In genomic region chr6:74851598-74851997, GRCh38 we compare ENCODE assay signal across 27 cellular contexts.
DNase-seq lines count a peak whose midpoint lies in the region; ATAC-seq, FAIRE-seq and TF ChIP-seq lines count a peak whose summit lies in the region.
"Had no signal": no experiment of that assay in that cellular context is flagged by ENCODE, and none has a peak within 500 bp of the region (broad histone marks: within the 10 kb centered on the region; RNA-seq: fewer than 3 reads in every experiment).

No MANE protein-coding gene starts in this region.

- no peak overlapping the region for H3K27ac ChIP-seq in astrocyte (ENCODE audit: low read depth, low read length)
- H3K27ac ChIP-seq in gastrocnemius medialis, result peak overlapping the region in 1 of 4 donors; percentile 26
- H3K27ac ChIP-seq: body of pancreas, coronary artery, HL-60, thyroid gland had no signal

- in situ Hi-C loops in gastrocnemius medialis (cut with MboI; ENCODE audit: low sequenced_read_pairs in 4 of 4), result no loop called here

- H3K79me2 ChIP-seq in astrocyte (ENCODE audit: insufficient read depth, low read length), result no peaks in the 10 kb centered on the region

- no peak overlapping the region for H3K27ac Mint-ChIP-seq in astrocyte (ENCODE audit: unreplicated experiment)
- H3K27ac Mint-ChIP-seq: activated naive CD4-positive, alpha-beta T cell treated with anti-CD3 and anti-CD28 coated beads, Interleukin-2, amount 50 U/mL, for 72 hours; activated T-helper 1 cell treated with anti-CD3 and anti-CD28 coated beads, Interleukin-12 subunit alpha, Interleukin-12 subunit beta, Interleukin-2, Interleukin-4 antibody, amounts not matched to agents 30 ng/mL and 10 ng/mL and 1 ng/mL, durations not matched to agents 14 hours and 24 hours and 36 hours; B cell; IgD-negative memory B cell; nephron had no signal

- H3K36me3 Mint-ChIP-seq in astrocyte (ENCODE audit: low read depth, unreplicated experiment), result no peaks in the 10 kb centered on the region
- H3K36me3 Mint-ChIP-seq: activated naive CD4-positive, alpha-beta T cell treated with anti-CD3 and anti-CD28 coated beads, Interleukin-2, amount 50 U/mL, for 72 hours; IgD-negative memory B cell had no signal

- H3K9me3 Mint-ChIP-seq in astrocyte (ENCODE audit: unreplicated experiment), result no peaks in the 10 kb centered on the region
- H3K9me3 Mint-ChIP-seq: activated naive CD4-positive, alpha-beta T cell treated with anti-CD3 and anti-CD28 coated beads, Interleukin-2, amount 50 U/mL, for 72 hours; activated T-helper 1 cell treated with anti-CD3 and anti-CD28 coated beads, Interleukin-12 subunit alpha, Interleukin-12 subunit beta, Interleukin-2, Interleukin-4 antibody, amounts not matched to agents 30 ng/mL and 10 ng/mL and 1 ng/mL, durations not matched to agents 14 hours and 24 hours and 36 hours; nephron had no signal

- peak; percentile 65 to 81 for ATAC-seq in gastrocnemius medialis
- no peak for ATAC-seq in HG02938 (IDR thresholded peaks at IDR 0.05; ENCODE audit: unreplicated experiment)
- ATAC-seq: activated naive CD4-positive, alpha-beta T cell treated with anti-CD3 and anti-CD28 coated beads, Interleukin-2, amount 50 U/mL, for 72 hours; body of pancreas; left colon had no signal

- TF ChIP-seq POLR2A in gastrocnemius medialis (IDR thresholded peaks at IDR 0.05), result no peak

- H2AFZ ChIP-seq in astrocyte (ENCODE audit: low read depth, low read length), result no peak overlapping the region

- peaks cover 5% of the 10 kb centered on the region for H3K4me1 Mint-ChIP-seq in astrocyte (ENCODE audit: low read depth, unreplicated experiment)
- H3K4me1 Mint-ChIP-seq: B cell, IgD-negative memory B cell, nephron had no signal

- H3K4me1 ChIP-seq in astrocyte (ENCODE audit: insufficient read depth, low read length), result no peaks in the 10 kb centered on the region
- no peaks in the 10 kb centered on the region for H3K4me1 ChIP-seq in gastrocnemius medialis
- H3K4me1 ChIP-seq: thyroid gland had no signal

- no peak overlapping the region for H3K4me3 Mint-ChIP-seq in astrocyte (ENCODE audit: unreplicated experiment)
- H3K4me3 Mint-ChIP-seq: activated T-helper 1 cell treated with anti-CD3 and anti-CD28 coated beads, Interleukin-12 subunit alpha, Interleukin-12 subunit beta, Interleukin-2, Interleukin-4 antibody, amounts not matched to agents 30 ng/mL and 10 ng/mL and 1 ng/mL, durations not matched to agents 14 hours and 24 hours and 36 hours; B cell; IgD-negative memory B cell; nephron had no signal

- H3K9me3 ChIP-seq in astrocyte (ENCODE audit: insufficient read depth, low read depth, low read length) (no peaks in the 10 kb centered on the region), gastrocnemius medialis (no peaks in the 10 kb centered on the region)
- H3K9me3 ChIP-seq: body of pancreas, thyroid gland had no signal

- no peaks in the 10 kb centered on the region for H4K20me1 ChIP-seq in astrocyte (ENCODE audit: insufficient read depth, low read length)

- DNase-seq in GM03348 (ENCODE audit: low spot score), result peak; percentile 78
- DNase-seq in astrocyte (ENCODE audit: low read depth), result peak; percentile 6
- peak; percentile 6 for DNase-seq in fibroblast of the aortic adventitia (ENCODE audit: low read depth)
- DNase-seq in gastrocnemius medialis, result no peak
- DNase-seq in NCI-H748 treated with DMSO at 0.1 percent for 48 hours (lab: John Stamatoyannopoulos, UW), result no peak
- DNase-seq in activated CD4-positive, alpha-beta T cell treated with anti-CD3 and anti-CD28 coated beads, Interleukin-2, amount 50 U/mL, for 4 hours, result no peak
- DNase-seq: activated CD4-positive, alpha-beta T cell treated with anti-CD3 and anti-CD28 coated beads for 4 hours; body of pancreas; DMS79 treated with DMSO at 0.1 percent for 48 hours; glutamatergic neuron; left colon; NCI-H1694; Right ventricle myocardium superior; stimulated activated CD4-positive, alpha-beta T cell treated with anti-CD3 and anti-CD28 coated beads, Interleukin-2, amount 100 ng/mL, for 24 hours; stimulated activated naive CD4-positive, alpha-beta T cell treated with Interleukin-2 at 50 U/mL for 16 hours; thyroid gland had no signal

- no peaks in the 10 kb centered on the region for H3K36me3 ChIP-seq in astrocyte (ENCODE audit: insufficient read depth, low read length)
- no peaks in the 10 kb centered on the region for H3K36me3 ChIP-seq in gastrocnemius medialis
- H3K36me3 ChIP-seq: thyroid gland had no signal

- no peak overlapping the region for H3K9ac ChIP-seq in astrocyte (ENCODE audit: low read length)

- H3K4me3 ChIP-seq in astrocyte (ENCODE audit: insufficient read depth, low read depth, low read length), result no peak overlapping the region
- no peak overlapping the region for H3K4me3 ChIP-seq in fibroblast of the aortic adventitia (ENCODE audit: low read depth, low read length)
- no peak overlapping the region for H3K4me3 ChIP-seq in gastrocnemius medialis
- H3K4me3 ChIP-seq: body of pancreas, coronary artery, skin epidermis, thyroid gland had no signal

- intact Hi-C loops in gastrocnemius medialis (cut with DNase I; ENCODE audit: low total_unique reads), result no loop called here

- no peak for TF ChIP-seq CTCF in astrocyte (IDR thresholded peaks at IDR 0.05; ENCODE audit: insufficient read depth, low read depth, low read length)
- TF ChIP-seq CTCF in fibroblast of the aortic adventitia (IDR thresholded peaks at IDR 0.05; ENCODE audit: insufficient read depth, low read length), result no peak
- TF ChIP-seq CTCF in gastrocnemius medialis (IDR thresholded peaks at IDR 0.05 in 4 of 5, conservative IDR thresholded peaks at IDR 0.05 in 1 of 5), result no peak

- FAIRE-seq in astrocyte (lab: Jason Lieb, UNC), result no peak
- FAIRE-seq: GM18507, TTC549 had no signal

- H3K27me3 ChIP-seq in astrocyte (ENCODE audit: insufficient read depth, low read length) (no peaks in the 10 kb centered on the region), gastrocnemius medialis (no peaks in the 10 kb centered on the region)
- H3K27me3 ChIP-seq: body of pancreas, thyroid gland had no signal

- no peak overlapping the region for H3K4me2 ChIP-seq in astrocyte (ENCODE audit: low read length)

- no peaks in the 10 kb centered on the region for H3K27me3 Mint-ChIP-seq in astrocyte (ENCODE audit: low read depth, unreplicated experiment)
- H3K27me3 Mint-ChIP-seq: B cell, IgD-negative memory B cell had no signal

Comparison
In these comparisons a context has a peak if more than half of its experiments do, and no peak if none do; other contexts are left out.
1. DNase-seq: peak in GM03348 (single experiment), astrocyte (single experiment) and fibroblast of the aortic adventitia (single experiment); none in gastrocnemius medialis (0 of 2), NCI-H748 treated with DMSO at 0.1 percent for 48 hours (single experiment) and activated CD4-positive, alpha-beta T cell treated with anti-CD3 and anti-CD28 coated beads, Interleukin-2, amount 50 U/mL, for 4 hours (0 of 2).